Comparison of ENCODE assay signal across 1 cellular context in the genomic region with DNA sequence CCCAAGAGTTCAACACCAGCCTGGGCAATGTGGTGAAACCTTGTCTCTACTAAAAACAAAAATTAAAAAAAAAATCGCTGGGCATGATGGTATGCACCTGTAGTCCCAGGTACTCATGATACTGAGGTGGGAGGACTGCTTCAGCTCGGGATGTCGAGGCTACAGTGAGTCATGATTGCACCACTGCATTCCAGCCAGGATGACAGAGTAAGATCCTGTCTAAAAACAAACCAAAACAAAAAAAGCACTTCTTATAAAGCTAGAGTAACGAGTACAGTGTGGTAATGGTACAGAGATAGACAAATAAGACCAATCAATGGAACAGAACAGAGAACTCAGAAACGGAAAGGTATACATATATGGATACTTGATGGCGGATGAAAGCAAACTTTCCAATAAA.
TF ChIP-seq lines count a peak whose summit lies in the region.

No MANE protein-coding gene starts in this region.

TF ChIP-seq in HepG2, 621 proteins besides CTCF, POLR2A, EP300 and RAD21 (continued from another document and continues in another):
- TF ChIP-seq, protein P1, sequence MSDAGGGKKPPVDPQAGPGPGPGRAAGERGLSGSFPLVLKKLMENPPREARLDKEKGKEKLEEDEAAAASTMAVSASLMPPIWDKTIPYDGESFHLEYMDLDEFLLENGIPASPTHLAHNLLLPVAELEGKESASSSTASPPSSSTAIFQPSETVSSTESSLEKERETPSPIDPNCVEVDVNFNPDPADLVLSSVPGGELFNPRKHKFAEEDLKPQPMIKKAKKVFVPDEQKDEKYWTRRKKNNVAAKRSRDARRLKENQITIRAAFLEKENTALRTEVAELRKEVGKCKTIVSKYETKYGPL (CRISPR knock-in tag; IDR thresholded peaks at IDR 0.05) = no peak
- TF ChIP-seq MAFF (IDR thresholded peaks at IDR 0.05; ENCODE audit: low read depth, low read length) (0 out of 2 replicates have a peak, but pooled peaks have one; percentile 3), RCOR2 (CRISPR knock-in tag; IDR thresholded peaks at IDR 0.05) (peak; percentile 66; the same call in 1 of the 2 replicates), CCDC6 (CRISPR knock-in tag; IDR thresholded peaks at IDR 0.05) (no peak), SMAD1 (CRISPR knock-in tag; IDR thresholded peaks at IDR 0.05; ENCODE audit: borderline replicate concordance, low read depth) (no peak), ARNTL (CRISPR knock-in tag; IDR thresholded peaks at IDR 0.05) (no peak), ZNF331 (CRISPR knock-in tag; IDR thresholded peaks at IDR 0.05) (0 out of 2 replicates have a peak, but pooled peaks have one; percentile 51), LCORL (IDR thresholded peaks at IDR 0.05) (peak; percentile 78; the same call in 1 of the 2 replicates), LCORL (CRISPR knock-in tag; IDR thresholded peaks at IDR 0.05) (peak; percentile 89), ZNF205 (CRISPR knock-in tag; IDR thresholded peaks at IDR 0.05) (0 out of 2 replicates have a peak, but pooled peaks have one; percentile 36), MTF1 (CRISPR knock-in tag; IDR thresholded peaks at IDR 0.05) (no peak), DNMT3B (CRISPR knock-in tag; conservative IDR thresholded peaks at IDR 0.05) (peak; percentile 56; the same call in 1 of the 2 replicates), IRF2 (CRISPR knock-in tag; IDR thresholded peaks at IDR 0.05) (0 out of 2 replicates have a peak, but pooled peaks have one; percentile 35), ZNF788 (CRISPR knock-in tag; IDR thresholded peaks at IDR 0.05; ENCODE audit: borderline replicate concordance) (no peak), HHEX (CRISPR knock-in tag; IDR thresholded peaks at IDR 0.05) (0 out of 2 replicates have a peak, but pooled peaks have one; percentile 10), ISX (CRISPR knock-in tag; conservative IDR thresholded peaks at IDR 0.05) (no peak), AKAP8 (CRISPR knock-in tag; IDR thresholded peaks at IDR 0.05) (no peak), DPF2 (CRISPR knock-in tag; IDR thresholded peaks at IDR 0.05; ENCODE audit: borderline replicate concordance, low read depth) (peak; percentile 67), NR2F1 (CRISPR knock-in tag; IDR thresholded peaks at IDR 0.05) (peak in 1 of 2 experiments; percentile 30; a peak in 1 of 4 replicates), HOXA5 (CRISPR knock-in tag; IDR thresholded peaks at IDR 0.05) (no peak), ZNF3 (CRISPR knock-in tag; IDR thresholded peaks at IDR 0.05) (peak; percentile 51; the same call in 1 of the 2 replicates), ETV5 (CRISPR knock-in tag; IDR thresholded peaks at IDR 0.05; ENCODE audit: borderline replicate concordance) (peak; percentile 77; the same call in 1 of the 2 replicates), ZNF12 (CRISPR knock-in tag; IDR thresholded peaks at IDR 0.05) (peak; percentile 96), ZNF451 (CRISPR knock-in tag; IDR thresholded peaks at IDR 0.05) (no peak), TOPORS (CRISPR knock-in tag; IDR thresholded peaks at IDR 0.05) (no peak), ZNF777 (CRISPR knock-in tag; IDR thresholded peaks at IDR 0.05) (no peak), NKX3-1 (CRISPR knock-in tag; IDR thresholded peaks at IDR 0.05) (0 out of 2 replicates have a peak, but pooled peaks have one; percentile 29), ZNF607 (CRISPR knock-in tag; IDR thresholded peaks at IDR 0.05; ENCODE audit: borderline replicate concordance) (no peak), ZFP1 (CRISPR knock-in tag; IDR thresholded peaks at IDR 0.05) (no peak), ZNF703 (CRISPR knock-in tag; IDR thresholded peaks at IDR 0.05; ENCODE audit: borderline replicate concordance) (no peak), ZNF24 (IDR thresholded peaks at IDR 0.05) (no peak), FOXA1 (IDR thresholded peaks at IDR 0.05) (no peak), FOXA1 (CRISPR knock-in tag; IDR thresholded peaks at IDR 0.05) (0 out of 2 replicates have a peak, but pooled peaks have one; percentile 37), HNRNPL (IDR thresholded peaks at IDR 0.05; ENCODE audit: low read depth, low read length) (no peak), CEBPB (IDR thresholded peaks at IDR 0.05; ENCODE audit: borderline replicate concordance, low read depth, low read length) (peak; percentile 95), GABPA (IDR thresholded peaks at IDR 0.05; ENCODE audit: low read depth, low read length) (no peak), GABPA (CRISPR knock-in tag; IDR thresholded peaks at IDR 0.05; ENCODE audit: low read depth) (0 out of 2 replicates have a peak, but pooled peaks have one; percentile 14), FOXP1 (IDR thresholded peaks at IDR 0.05) (no peak), FOXP1 (CRISPR knock-in tag; IDR thresholded peaks at IDR 0.05) (peak; percentile 45; the same call in 1 of the 2 replicates), GATAD1 (CRISPR knock-in tag; IDR thresholded peaks at IDR 0.05) (no peak), SOX6 (IDR thresholded peaks at IDR 0.05) (no peak), SOX6 (CRISPR knock-in tag; IDR thresholded peaks at IDR 0.05) (peak; percentile 70), HOXA3 (CRISPR knock-in tag; IDR thresholded peaks at IDR 0.05) (peak; percentile 37; the same call in 1 of the 2 replicates), RARA (CRISPR knock-in tag; IDR thresholded peaks at IDR 0.05) (peak; percentile 63), NFIB (CRISPR knock-in tag; IDR thresholded peaks at IDR 0.05; ENCODE audit: borderline replicate concordance) (no peak), TBP (CRISPR knock-in tag; IDR thresholded peaks at IDR 0.05) (no peak), SOX5 (CRISPR knock-in tag; IDR thresholded peaks at IDR 0.05; ENCODE audit: borderline replicate concordance) (peak; percentile 57; the same call in 1 of the 2 replicates), ZNF326 (CRISPR knock-in tag; IDR thresholded peaks at IDR 0.05; ENCODE audit: borderline replicate concordance) (no peak), ZFP41 (CRISPR knock-in tag; IDR thresholded peaks at IDR 0.05; ENCODE audit: borderline replicate concordance) (no peak)
- TF ChIP-seq, protein P2, sequence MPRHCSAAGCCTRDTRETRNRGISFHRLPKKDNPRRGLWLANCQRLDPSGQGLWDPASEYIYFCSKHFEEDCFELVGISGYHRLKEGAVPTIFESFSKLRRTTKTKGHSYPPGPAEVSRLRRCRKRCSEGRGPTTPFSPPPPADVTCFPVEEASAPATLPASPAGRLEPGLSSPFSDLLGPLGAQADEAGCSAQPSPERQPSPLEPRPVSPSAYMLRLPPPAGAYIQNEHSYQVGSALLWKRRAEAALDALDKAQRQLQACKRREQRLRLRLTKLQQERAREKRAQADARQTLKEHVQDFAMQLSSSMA (CRISPR knock-in tag; IDR thresholded peaks at IDR 0.05) = no peak
- TF ChIP-seq, protein P3, sequence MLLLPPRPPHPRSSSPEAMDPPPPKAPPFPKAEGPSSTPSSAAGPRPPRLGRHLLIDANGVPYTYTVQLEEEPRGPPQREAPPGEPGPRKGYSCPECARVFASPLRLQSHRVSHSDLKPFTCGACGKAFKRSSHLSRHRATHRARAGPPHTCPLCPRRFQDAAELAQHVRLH (CRISPR knock-in tag; IDR thresholded peaks at IDR 0.05; ENCODE audit: borderline replicate concordance, low read depth) = no peak
- TF ChIP-seq, protein P4, sequence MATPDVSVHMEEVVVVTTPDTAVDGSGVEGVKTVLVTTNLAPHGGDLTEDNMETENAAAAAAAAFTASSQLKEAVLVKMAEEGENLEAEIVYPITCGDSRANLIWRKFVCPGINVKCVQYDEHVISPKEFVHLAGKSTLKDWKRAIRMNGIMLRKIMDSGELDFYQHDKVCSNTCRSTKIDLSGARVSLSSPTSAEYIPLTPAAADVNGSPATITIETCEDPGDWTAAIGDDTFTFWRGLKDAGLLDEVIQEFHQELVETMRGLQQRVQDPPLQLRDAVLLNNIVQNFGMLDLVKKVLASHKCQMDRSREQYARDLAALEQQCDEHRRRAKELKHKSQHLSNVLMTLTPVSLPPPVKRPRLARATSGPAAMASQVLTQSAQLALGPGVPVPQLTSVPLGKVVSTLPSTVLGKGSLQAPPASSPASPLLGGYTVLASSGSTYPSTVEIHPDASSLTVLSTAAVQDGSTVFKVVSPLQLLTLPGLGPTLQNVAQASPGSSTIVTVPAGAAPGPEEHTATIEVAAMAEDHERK (CRISPR knock-in tag; IDR thresholded peaks at IDR 0.05; ENCODE audit: low read depth) = no peak
- TF ChIP-seq, protein P5, sequence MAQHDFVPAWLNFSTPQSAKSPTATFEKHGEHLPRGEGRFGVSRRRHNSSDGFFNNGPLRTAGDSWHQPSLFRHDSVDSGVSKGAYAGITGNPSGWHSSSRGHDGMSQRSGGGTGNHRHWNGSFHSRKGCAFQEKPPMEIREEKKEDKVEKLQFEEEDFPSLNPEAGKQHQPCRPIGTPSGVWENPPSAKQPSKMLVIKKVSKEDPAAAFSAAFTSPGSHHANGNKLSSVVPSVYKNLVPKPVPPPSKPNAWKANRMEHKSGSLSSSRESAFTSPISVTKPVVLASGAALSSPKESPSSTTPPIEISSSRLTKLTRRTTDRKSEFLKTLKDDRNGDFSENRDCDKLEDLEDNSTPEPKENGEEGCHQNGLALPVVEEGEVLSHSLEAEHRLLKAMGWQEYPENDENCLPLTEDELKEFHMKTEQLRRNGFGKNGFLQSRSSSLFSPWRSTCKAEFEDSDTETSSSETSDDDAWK (CRISPR knock-in tag; IDR thresholded peaks at IDR 0.05) = no peak
- TF ChIP-seq, protein P6, sequence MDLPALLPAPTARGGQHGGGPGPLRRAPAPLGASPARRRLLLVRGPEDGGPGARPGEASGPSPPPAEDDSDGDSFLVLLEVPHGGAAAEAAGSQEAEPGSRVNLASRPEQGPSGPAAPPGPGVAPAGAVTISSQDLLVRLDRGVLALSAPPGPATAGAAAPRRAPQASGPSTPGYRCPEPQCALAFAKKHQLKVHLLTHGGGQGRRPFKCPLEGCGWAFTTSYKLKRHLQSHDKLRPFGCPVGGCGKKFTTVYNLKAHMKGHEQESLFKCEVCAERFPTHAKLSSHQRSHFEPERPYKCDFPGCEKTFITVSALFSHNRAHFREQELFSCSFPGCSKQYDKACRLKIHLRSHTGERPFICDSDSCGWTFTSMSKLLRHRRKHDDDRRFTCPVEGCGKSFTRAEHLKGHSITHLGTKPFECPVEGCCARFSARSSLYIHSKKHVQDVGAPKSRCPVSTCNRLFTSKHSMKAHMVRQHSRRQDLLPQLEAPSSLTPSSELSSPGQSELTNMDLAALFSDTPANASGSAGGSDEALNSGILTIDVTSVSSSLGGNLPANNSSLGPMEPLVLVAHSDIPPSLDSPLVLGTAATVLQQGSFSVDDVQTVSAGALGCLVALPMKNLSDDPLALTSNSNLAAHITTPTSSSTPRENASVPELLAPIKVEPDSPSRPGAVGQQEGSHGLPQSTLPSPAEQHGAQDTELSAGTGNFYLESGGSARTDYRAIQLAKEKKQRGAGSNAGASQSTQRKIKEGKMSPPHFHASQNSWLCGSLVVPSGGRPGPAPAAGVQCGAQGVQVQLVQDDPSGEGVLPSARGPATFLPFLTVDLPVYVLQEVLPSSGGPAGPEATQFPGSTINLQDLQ (CRISPR knock-in tag; IDR thresholded peaks at IDR 0.05) = no peak
- TF ChIP-seq, protein P7, sequence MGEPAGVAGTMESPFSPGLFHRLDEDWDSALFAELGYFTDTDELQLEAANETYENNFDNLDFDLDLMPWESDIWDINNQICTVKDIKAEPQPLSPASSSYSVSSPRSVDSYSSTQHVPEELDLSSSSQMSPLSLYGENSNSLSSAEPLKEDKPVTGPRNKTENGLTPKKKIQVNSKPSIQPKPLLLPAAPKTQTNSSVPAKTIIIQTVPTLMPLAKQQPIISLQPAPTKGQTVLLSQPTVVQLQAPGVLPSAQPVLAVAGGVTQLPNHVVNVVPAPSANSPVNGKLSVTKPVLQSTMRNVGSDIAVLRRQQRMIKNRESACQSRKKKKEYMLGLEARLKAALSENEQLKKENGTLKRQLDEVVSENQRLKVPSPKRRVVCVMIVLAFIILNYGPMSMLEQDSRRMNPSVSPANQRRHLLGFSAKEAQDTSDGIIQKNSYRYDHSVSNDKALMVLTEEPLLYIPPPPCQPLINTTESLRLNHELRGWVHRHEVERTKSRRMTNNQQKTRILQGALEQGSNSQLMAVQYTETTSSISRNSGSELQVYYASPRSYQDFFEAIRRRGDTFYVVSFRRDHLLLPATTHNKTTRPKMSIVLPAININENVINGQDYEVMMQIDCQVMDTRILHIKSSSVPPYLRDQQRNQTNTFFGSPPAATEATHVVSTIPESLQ (CRISPR knock-in tag; conservative IDR thresholded peaks at IDR 0.05) = no peak
- TF ChIP-seq, protein P8, sequence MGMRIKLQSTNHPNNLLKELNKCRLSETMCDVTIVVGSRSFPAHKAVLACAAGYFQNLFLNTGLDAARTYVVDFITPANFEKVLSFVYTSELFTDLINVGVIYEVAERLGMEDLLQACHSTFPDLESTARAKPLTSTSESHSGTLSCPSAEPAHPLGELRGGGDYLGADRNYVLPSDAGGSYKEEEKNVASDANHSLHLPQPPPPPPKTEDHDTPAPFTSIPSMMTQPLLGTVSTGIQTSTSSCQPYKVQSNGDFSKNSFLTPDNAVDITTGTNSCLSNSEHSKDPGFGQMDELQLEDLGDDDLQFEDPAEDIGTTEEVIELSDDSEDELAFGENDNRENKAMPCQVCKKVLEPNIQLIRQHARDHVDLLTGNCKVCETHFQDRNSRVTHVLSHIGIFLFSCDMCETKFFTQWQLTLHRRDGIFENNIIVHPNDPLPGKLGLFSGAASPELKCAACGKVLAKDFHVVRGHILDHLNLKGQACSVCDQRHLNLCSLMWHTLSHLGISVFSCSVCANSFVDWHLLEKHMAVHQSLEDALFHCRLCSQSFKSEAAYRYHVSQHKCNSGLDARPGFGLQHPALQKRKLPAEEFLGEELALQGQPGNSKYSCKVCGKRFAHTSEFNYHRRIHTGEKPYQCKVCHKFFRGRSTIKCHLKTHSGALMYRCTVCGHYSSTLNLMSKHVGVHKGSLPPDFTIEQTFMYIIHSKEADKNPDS (CRISPR knock-in tag; IDR thresholded peaks at IDR 0.05) = 0 out of 2 replicates have a peak, but pooled peaks have one; percentile 65
- TF ChIP-seq, protein P9, sequence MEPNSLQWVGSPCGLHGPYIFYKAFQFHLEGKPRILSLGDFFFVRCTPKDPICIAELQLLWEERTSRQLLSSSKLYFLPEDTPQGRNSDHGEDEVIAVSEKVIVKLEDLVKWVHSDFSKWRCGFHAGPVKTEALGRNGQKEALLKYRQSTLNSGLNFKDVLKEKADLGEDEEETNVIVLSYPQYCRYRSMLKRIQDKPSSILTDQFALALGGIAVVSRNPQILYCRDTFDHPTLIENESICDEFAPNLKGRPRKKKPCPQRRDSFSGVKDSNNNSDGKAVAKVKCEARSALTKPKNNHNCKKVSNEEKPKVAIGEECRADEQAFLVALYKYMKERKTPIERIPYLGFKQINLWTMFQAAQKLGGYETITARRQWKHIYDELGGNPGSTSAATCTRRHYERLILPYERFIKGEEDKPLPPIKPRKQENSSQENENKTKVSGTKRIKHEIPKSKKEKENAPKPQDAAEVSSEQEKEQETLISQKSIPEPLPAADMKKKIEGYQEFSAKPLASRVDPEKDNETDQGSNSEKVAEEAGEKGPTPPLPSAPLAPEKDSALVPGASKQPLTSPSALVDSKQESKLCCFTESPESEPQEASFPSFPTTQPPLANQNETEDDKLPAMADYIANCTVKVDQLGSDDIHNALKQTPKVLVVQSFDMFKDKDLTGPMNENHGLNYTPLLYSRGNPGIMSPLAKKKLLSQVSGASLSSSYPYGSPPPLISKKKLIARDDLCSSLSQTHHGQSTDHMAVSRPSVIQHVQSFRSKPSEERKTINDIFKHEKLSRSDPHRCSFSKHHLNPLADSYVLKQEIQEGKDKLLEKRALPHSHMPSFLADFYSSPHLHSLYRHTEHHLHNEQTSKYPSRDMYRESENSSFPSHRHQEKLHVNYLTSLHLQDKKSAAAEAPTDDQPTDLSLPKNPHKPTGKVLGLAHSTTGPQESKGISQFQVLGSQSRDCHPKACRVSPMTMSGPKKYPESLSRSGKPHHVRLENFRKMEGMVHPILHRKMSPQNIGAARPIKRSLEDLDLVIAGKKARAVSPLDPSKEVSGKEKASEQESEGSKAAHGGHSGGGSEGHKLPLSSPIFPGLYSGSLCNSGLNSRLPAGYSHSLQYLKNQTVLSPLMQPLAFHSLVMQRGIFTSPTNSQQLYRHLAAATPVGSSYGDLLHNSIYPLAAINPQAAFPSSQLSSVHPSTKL (CRISPR knock-in tag; IDR thresholded peaks at IDR 0.05) = peak; percentile 83
